ENCODE assay signal across 8 cellular contexts in the genomic region with DNA sequence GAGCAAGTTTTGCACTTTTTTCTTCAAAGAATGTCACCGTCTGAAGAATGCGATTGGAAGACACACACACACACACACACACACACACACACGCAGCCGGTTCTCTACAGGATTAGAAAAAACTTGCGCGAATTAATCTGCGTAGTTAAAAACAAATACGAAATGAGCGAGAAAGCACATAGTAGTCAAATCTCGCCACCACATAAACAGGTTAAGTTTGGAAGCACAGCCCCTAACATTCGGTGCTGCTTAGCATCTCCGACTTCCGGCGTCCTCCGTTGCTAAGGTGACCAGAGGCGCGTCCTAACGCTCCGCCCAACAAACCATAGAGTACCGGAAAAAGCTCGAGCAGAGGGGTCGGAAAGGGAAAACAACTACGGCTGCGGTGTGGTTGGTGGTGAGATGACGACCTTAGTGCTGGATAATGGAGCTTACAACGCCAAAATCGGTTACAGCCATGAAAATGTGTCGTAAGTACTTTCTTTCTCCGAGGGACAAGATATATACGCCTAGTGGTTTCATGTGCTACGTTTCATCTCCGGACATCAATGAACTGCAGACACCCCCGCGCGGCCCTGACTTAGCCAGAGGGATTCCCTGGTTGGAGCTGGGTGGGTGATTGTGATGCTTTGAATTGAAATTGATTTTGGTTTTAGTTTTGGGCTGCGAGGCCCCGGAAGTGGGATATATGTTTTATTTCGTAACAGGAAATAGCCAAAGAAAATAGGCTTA. TPM values are rescaled to one million over a fixed set of nuclear protein-coding genes. Genes with fewer than 3 reads are reported as not detected.
DNase-seq lines count a peak whose midpoint lies in the region; ATAC-seq and FAIRE-seq lines count a peak whose summit lies in the region.

A gene (plus strand): TSS at position 366 of the 732 bp plus-strand sequence. CDS start 37 bp downstream, at position 403.

- CTCF ChIA-PET in activated CD8-positive, alpha-beta memory T cell treated with anti-CD3 and anti-CD28 coated beads, Interleukin-2, amount 10 ng/mL, durations not matched to agents 7 days and 5 days (lab: Charles Lee), result interaction anchor here (0.7 to 1.5 kb wide), 6 partner anchors 13 to 63 kb away, joined by 3 to 4 read pairs (median 3); no protein-coding TSS in a partner anchor

- peak within 1 kb of the TSS; percentile 98 for H3K4me3 Mint-ChIP-seq in activated CD8-positive, alpha-beta memory T cell treated with anti-CD3 and anti-CD28 coated beads, Interleukin-2, amount 10 ng/mL, durations not matched to agents 7 days and 5 days

- H3K4me3 ChIP-seq in NT2/D1 (ENCODE audit: insufficient read length, low read depth), result peak within 1 kb of the TSS; percentile 89

- H3K27me3 ChIP-seq in NT2/D1 (ENCODE audit: insufficient read depth, insufficient read length), result peaks cover 18% of the 10 kb centered on the region

- H3K9me3 Mint-ChIP-seq in activated CD8-positive, alpha-beta memory T cell treated with anti-CD3 and anti-CD28 coated beads, Interleukin-2, amount 10 ng/mL, durations not matched to agents 7 days and 5 days (ENCODE audit: low read depth), result no peaks in the 10 kb centered on the region

- peak within 1 kb of the TSS; percentile 87 for H3K9ac ChIP-seq in NT2/D1 (ENCODE audit: insufficient read length, low read depth)

- no peaks in the 10 kb centered on the region for H3K4me1 ChIP-seq in NT2/D1 (ENCODE audit: insufficient read depth, insufficient read length)

- H3K36me3 Mint-ChIP-seq in activated CD8-positive, alpha-beta memory T cell treated with anti-CD3 and anti-CD28 coated beads, Interleukin-2, amount 10 ng/mL, durations not matched to agents 7 days and 5 days, result peaks cover 12% of the 10 kb centered on the region

- in situ Hi-C loops in Caki2 (cut with HindIII; ENCODE audit: low pct_unique_long_range_greater_than_20kb, low sequenced_read_pairs), result no loop called here

- FAIRE-seq in endometrium (lab: Jason Lieb, UNC), result peak; percentile 58

- H3K36me3 ChIP-seq in NT2/D1 (ENCODE audit: insufficient read depth, insufficient read length, low read length), result peaks cover 3% of the 10 kb centered on the region

- no peaks in the 10 kb centered on the region for H3K27me3 Mint-ChIP-seq in activated CD8-positive, alpha-beta memory T cell treated with anti-CD3 and anti-CD28 coated beads, Interleukin-2, amount 10 ng/mL, durations not matched to agents 7 days and 5 days

- H3K4me1 Mint-ChIP-seq in activated CD8-positive, alpha-beta memory T cell treated with anti-CD3 and anti-CD28 coated beads, Interleukin-2, amount 10 ng/mL, durations not matched to agents 7 days and 5 days, result peaks cover 39% of the 10 kb centered on the region

- DNase-seq in Caki2 (ENCODE audit: low read depth) (peak; percentile 93), HUDEP-2 (lab: John Stamatoyannopoulos, UW; ENCODE audit: unreplicated experiment in 76 of 76) (peak in 74 of 76 experiments; percentile 28 to 95 (median 87)), NT2/D1 (ENCODE audit: low read depth, low spot score) (peak; percentile 94), midbrain (lab: John Stamatoyannopoulos, UW) (peak; percentile 94)
- DNase-seq in activated CD8-positive, alpha-beta memory T cell treated with anti-CD3 and anti-CD28 coated beads, Interleukin-2, amount 10 ng/mL, durations not matched to agents 7 days and 5 days, result peak; percentile 98
- DNase-seq in stimulated activated CD8-positive, alpha-beta memory T cell treated with anti-CD3 and anti-CD28 coated beads, Interleukin-2, amount 100 ng/mL, for 1 hour (ENCODE audit: low read depth in 2 of 2), result peak; percentile 95 to 97

- H3K9me3 ChIP-seq in NT2/D1 (ENCODE audit: insufficient read depth, low read length), result no peaks in the 10 kb centered on the region

- ATAC-seq in GM21381 (IDR thresholded peaks at IDR 0.05; ENCODE audit: unreplicated experiment), result peak; percentile 87
- ATAC-seq in activated CD8-positive, alpha-beta memory T cell treated with anti-CD3 and anti-CD28 coated beads, Interleukin-2, amount 10 ng/mL, durations not matched to agents 7 days and 5 days, result peak; percentile 69

- peak within 1 kb of the TSS; percentile 99 for H3K27ac Mint-ChIP-seq in activated CD8-positive, alpha-beta memory T cell treated with anti-CD3 and anti-CD28 coated beads, Interleukin-2, amount 10 ng/mL, durations not matched to agents 7 days and 5 days

RNA-seq across cellular contexts. Expression of the gene that starts here (rescaled TPM):
- total RNA-seq in Caki2 (2014; rRNA removed; shearing (Covaris generic); ENCODE audit: low replicate concordance), result 19.0 and 26.8 TPM in 2 replicates
- 10 to 100 TPM; 32.8 to 34.2 TPM for total RNA-seq in activated CD8-positive, alpha-beta memory T cell treated with anti-CD3 and anti-CD28 coated beads, Interleukin-2, amount 10 ng/mL, durations not matched to agents 7 days and 5 days

Comparison
In these comparisons a context has a peak if more than half of its experiments do, and no peak if none do; other contexts are left out.
1. Peak in every context shown above with its lines: DNase-seq, ATAC-seq and H3K4me3 ChIP-seq.